Comparison of ENCODE assay signal across 15 cellular contexts in the genomic region with DNA sequence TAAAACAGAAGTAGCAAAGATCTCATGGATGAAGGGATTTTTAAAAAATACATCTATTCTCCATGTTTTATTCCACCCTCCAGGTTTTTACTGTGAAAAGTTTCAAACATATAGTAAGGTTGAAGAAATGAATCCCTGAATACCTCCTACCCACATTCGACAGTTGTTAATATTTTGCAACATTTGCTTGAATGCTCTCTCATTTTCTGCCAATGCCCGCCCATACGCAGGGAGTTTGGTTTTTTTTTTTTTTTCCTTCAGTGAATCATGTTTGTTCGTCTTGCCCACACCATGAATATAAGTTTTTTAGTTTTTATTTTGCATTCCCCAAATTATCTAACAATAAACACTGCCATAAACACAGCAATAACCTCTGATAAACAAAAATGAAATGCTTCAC.
"Had no signal": no experiment of that assay in that cellular context is flagged by ENCODE, and none has a peak within 500 bp of the region (broad histone marks: within the 10 kb centered on the region; RNA-seq: fewer than 3 reads in every experiment).

No MANE protein-coding gene starts in this region.

- H3K27ac ChIP-seq: epithelial cell of prostate, right atrium auricular region, spleen, upper lobe of right lung had no signal

- H3K4me3 ChIP-seq: right atrium auricular region, spleen, upper lobe of right lung had no signal

- H3K36me3 ChIP-seq: right atrium auricular region, spleen, upper lobe of right lung had no signal

- H3K36me3 Mint-ChIP-seq: activated naive CD4-positive, alpha-beta T cell treated with anti-CD3 and anti-CD28 coated beads, Interleukin-2, amount 50 U/mL, for 24 hours; brain had no signal

- H3K4me1 ChIP-seq: right atrium auricular region, upper lobe of right lung had no signal

- H3K27ac Mint-ChIP-seq: activated naive CD4-positive, alpha-beta T cell treated with anti-CD3 and anti-CD28 coated beads, Interleukin-2, amount 50 U/mL, for 24 hours had no signal

- H3K27me3 ChIP-seq: right atrium auricular region, spleen, upper lobe of right lung had no signal

- H3K4me3 Mint-ChIP-seq: activated naive CD4-positive, alpha-beta T cell treated with anti-CD3 and anti-CD28 coated beads, Interleukin-2, amount 50 U/mL, for 24 hours; brain; central memory CD8-positive, alpha-beta T cell; neural crest cell had no signal

- H3K9me3 Mint-ChIP-seq: activated naive CD4-positive, alpha-beta T cell treated with anti-CD3 and anti-CD28 coated beads, Interleukin-2, amount 50 U/mL, for 24 hours had no signal

- DNase-seq: activated CD4-positive, alpha-beta T cell treated with anti-CD3 and anti-CD28 coated beads, Interleukin-2, amount 50 U/mL, for 4 hours; activated effector memory CD4-positive, alpha-beta T cell treated with Interleukin-2 at 50 U/mL for 16 hours; activated T-cell treated with anti-CD3 and anti-CD28 coated beads, Interleukin-2, amount 50 U/mL, for 1 hour; effector memory CD4-positive, alpha-beta T cell; hippocampal formation; spleen; stimulated activated CD4-positive, alpha-beta T cell treated with anti-CD3 and anti-CD28 coated beads, Interleukin-1b, Interleukin-23, amount 100 ng/mL, for 48 hours; stimulated activated naive CD4-positive, alpha-beta T cell; upper lobe of right lung had no signal

- H3K4me1 Mint-ChIP-seq: activated naive CD4-positive, alpha-beta T cell treated with anti-CD3 and anti-CD28 coated beads, Interleukin-2, amount 50 U/mL, for 24 hours; central memory CD8-positive, alpha-beta T cell; neural crest cell had no signal

- H3K9me3 ChIP-seq: right atrium auricular region had no signal

- ATAC-seq: upper lobe of right lung had no signal
